ENCODE assay signal across 2 cellular contexts in genomic region chr17:75498726-75499213, GRCh38.
A peak's percentile ranks its signal among the peaks of the same experiment; 100 is the strongest.
TF ChIP-seq lines count a peak whose summit lies in the region.

No MANE protein-coding gene starts in this region.

TF ChIP-seq in HEK293, 187 proteins besides CTCF, POLR2A, EP300 and RAD21:
- peak; percentile 77 for TF ChIP-seq ZBTB48 (tag by site-specific recombination; IDR thresholded peaks at IDR 0.05)
- 0 out of 2 replicates have a peak, but pooled peaks have one; percentile 12 for TF ChIP-seq KLF1 (tag by site-specific recombination; IDR thresholded peaks at IDR 0.05)
- no peak for TF ChIP-seq ZNF664 (tag by site-specific recombination; IDR thresholded peaks at IDR 0.05)
- no peak for TF ChIP-seq ZNF776 (tag by site-specific recombination; IDR thresholded peaks at IDR 0.05; ENCODE audit: borderline replicate concordance)
- TF ChIP-seq ZBTB17 (tag by site-specific recombination; IDR thresholded peaks at IDR 0.05) = no peak
- no peak for TF ChIP-seq ZNF214 (tag by site-specific recombination; IDR thresholded peaks at IDR 0.05; ENCODE audit: borderline replicate concordance)
- TF ChIP-seq SCRT2 (tag by site-specific recombination; IDR thresholded peaks at IDR 0.05) = peak; percentile 89
- TF ChIP-seq ZIC2 (tag by site-specific recombination; IDR thresholded peaks at IDR 0.05) = peak; percentile 51
- TF ChIP-seq WT1 (tag by site-specific recombination; IDR thresholded peaks at IDR 0.05) = peak; percentile 53; the same call in 1 of the 2 replicates
- 0 out of 2 replicates have a peak, but pooled peaks have one; percentile 10 for TF ChIP-seq PRDM10 (tag by site-specific recombination; IDR thresholded peaks at IDR 0.05)
- TF ChIP-seq ZFHX2 (tag by site-specific recombination; conservative IDR thresholded peaks at IDR 0.05) = 0 out of 2 replicates have a peak, but pooled peaks have one; percentile 19
- TF ChIP-seq ZNF10 (tag by site-specific recombination; IDR thresholded peaks at IDR 0.05) = no peak
- no peak for TF ChIP-seq ZNF19 (tag by site-specific recombination; IDR thresholded peaks at IDR 0.05; ENCODE audit: low read depth)
- no peak for TF ChIP-seq ZSCAN16 (tag by site-specific recombination; IDR thresholded peaks at IDR 0.05)
- TF ChIP-seq SCRT1 (tag by site-specific recombination; IDR thresholded peaks at IDR 0.05; ENCODE audit: borderline replicate concordance) = peak; percentile 68; the same call in 1 of the 2 replicates
- TF ChIP-seq ZNF600 (tag by site-specific recombination; IDR thresholded peaks at IDR 0.05) = peak; percentile 28; the same call in 1 of the 2 replicates
- TF ChIP-seq REST (tag by site-specific recombination; IDR thresholded peaks at IDR 0.05) = no peak

TF ChIP-seq in K562, 482 proteins besides CTCF, POLR2A, EP300 and RAD21:
- peak; percentile 22 for TF ChIP-seq CTCFL (IDR thresholded peaks at IDR 0.05; ENCODE audit: borderline replicate concordance, insufficient read depth, low read depth, low read length, poor library complexity, severe bottlenecking)
- 0 out of 2 replicates have a peak, but pooled peaks have one; percentile 7 for TF ChIP-seq PKNOX1 (IDR thresholded peaks at IDR 0.05)
- TF ChIP-seq CREM (IDR thresholded peaks at IDR 0.05; ENCODE audit: low read depth) = 0 out of 2 replicates have a peak, but pooled peaks have one; percentile 10
- no peak for TF ChIP-seq HNRNPK (IDR thresholded peaks at IDR 0.05; ENCODE audit: low read depth, low read length, poor library complexity, severe bottlenecking)
- no peak for TF ChIP-seq MTA1 (IDR thresholded peaks at IDR 0.05; ENCODE audit: borderline replicate concordance)
- peak; percentile 95 for TF ChIP-seq ZBTB33 (CRISPR knock-in tag; IDR thresholded peaks at IDR 0.05)
- no peak for TF ChIP-seq ZBTB26 (CRISPR knock-in tag; IDR thresholded peaks at IDR 0.05)
- no peak for TF ChIP-seq ZNF282 (CRISPR knock-in tag; IDR thresholded peaks at IDR 0.05)
